In genomic region chr22:39144101-39144815, GRCh38 we compare ENCODE assay signal across 8 cellular contexts. TPM values are rescaled to one million over a fixed set of nuclear protein-coding genes. Genes with fewer than 3 reads are reported as not detected.
DNase-seq lines count a peak whose midpoint lies in the region; ATAC-seq and TF ChIP-seq lines count a peak whose summit lies in the region.

No MANE protein-coding gene starts in this region.

- intact Hi-C loops in activated T-helper 2 cell treated with anti-CD3 and anti-CD28 coated beads, Interferon-gamma antibody, Interleukin-2, Interleukin-4, amounts not matched to agents 10 μg/mL and 5 μg/mL and 100 μg/mL, durations not matched to agents 14 hours and 24 hours and 36 hours (cut with micrococcal nuclease), result no loop called here

- H3K27me3 Mint-ChIP-seq in activated T-helper 2 cell treated with anti-CD3 and anti-CD28 coated beads, Interferon-gamma antibody, Interleukin-2, Interleukin-4, amounts not matched to agents 10 μg/mL and 5 μg/mL and 100 μg/mL, durations not matched to agents 14 hours and 24 hours and 36 hours (ENCODE audit: low read depth), result no peaks in the 10 kb centered on the region

- peaks cover 48% of the 10 kb centered on the region for H3K79me2 ChIP-seq in MM.1S (ENCODE audit: low read length)

- H3F3A ChIP-seq in MM.1S (ENCODE audit: insufficient read depth, low read length), result peaks cover 30% of the 10 kb centered on the region

- H3K4me1 Mint-ChIP-seq in activated T-helper 2 cell treated with anti-CD3 and anti-CD28 coated beads, Interferon-gamma antibody, Interleukin-2, Interleukin-4, amounts not matched to agents 10 μg/mL and 5 μg/mL and 100 μg/mL, durations not matched to agents 14 hours and 24 hours and 36 hours (ENCODE audit: low read depth), result peaks cover 20% of the 10 kb centered on the region

- H3K36me3 ChIP-seq in MM.1S (replicated peaks; ENCODE audit: insufficient read depth, low read length), result no peaks in the 10 kb centered on the region

- peak overlapping the region; percentile 88 for H3K4me3 Mint-ChIP-seq in activated T-helper 2 cell treated with anti-CD3 and anti-CD28 coated beads, Interferon-gamma antibody, Interleukin-2, Interleukin-4, amounts not matched to agents 10 μg/mL and 5 μg/mL and 100 μg/mL, durations not matched to agents 14 hours and 24 hours and 36 hours (ENCODE audit: low read depth)

- DNase-seq in AG10803 (ENCODE audit: low read depth) (peak; percentile 50), MM.1S (peak; percentile 89), fibroblast of the conjunctiva (ENCODE audit: low read depth) (peak; percentile 10), pons (ENCODE audit: low spot score) (peak; percentile 25), NCI-H345 treated with DMSO at 0.1 percent for 48 hours (lab: John Stamatoyannopoulos, UW; ENCODE audit: unreplicated experiment) (no peak)
- peak; percentile 68 for DNase-seq in activated T-helper 2 cell treated with anti-CD3 and anti-CD28 coated beads, Interferon-gamma antibody, Interleukin-2, Interleukin-4, amounts not matched to agents 10 μg/mL and 5 μg/mL and 100 μg/mL, durations not matched to agents 14 hours and 24 hours and 36 hours (ENCODE audit: low spot score)

- TF ChIP-seq POLR2A in GM19099 (IDR thresholded peaks at IDR 0.05; ENCODE audit: extremely low read depth, insufficient read length, low read depth), result peak; percentile 59

- peaks cover 37% of the 10 kb centered on the region for H3K4me1 ChIP-seq in MM.1S (ENCODE audit: low read length)

- H2AFZ ChIP-seq in MM.1S (ENCODE audit: low read length), result peak overlapping the region; percentile 59

- H4K20me1 ChIP-seq in MM.1S (ENCODE audit: insufficient read depth, low read length), result no peaks in the 10 kb centered on the region

- no peak for ATAC-seq in HG03378 (IDR thresholded peaks at IDR 0.05; ENCODE audit: unreplicated experiment)

- H3K36me3 Mint-ChIP-seq in activated T-helper 2 cell treated with anti-CD3 and anti-CD28 coated beads, Interferon-gamma antibody, Interleukin-2, Interleukin-4, amounts not matched to agents 10 μg/mL and 5 μg/mL and 100 μg/mL, durations not matched to agents 14 hours and 24 hours and 36 hours (ENCODE audit: low read depth), result no peaks in the 10 kb centered on the region

- peak overlapping the region; percentile 66 for H3K27ac Mint-ChIP-seq in activated T-helper 2 cell treated with anti-CD3 and anti-CD28 coated beads, Interferon-gamma antibody, Interleukin-2, Interleukin-4, amounts not matched to agents 10 μg/mL and 5 μg/mL and 100 μg/mL, durations not matched to agents 14 hours and 24 hours and 36 hours

- H3K9ac ChIP-seq in MM.1S (ENCODE audit: low read length), result peak overlapping the region; percentile 85

- TF ChIP-seq CTCF in AG10803 (conservative IDR thresholded peaks at IDR 0.05; ENCODE audit: low read length) (no peak), MM.1S (IDR thresholded peaks at IDR 0.05; ENCODE audit: low read length) (no peak)

- peak overlapping the region; percentile 90 for H3K27ac ChIP-seq in MM.1S (ENCODE audit: low read length)

- peak overlapping the region; percentile 87 for H3K4me2 ChIP-seq in MM.1S (ENCODE audit: low read depth, low read length)

- H3K9me3 Mint-ChIP-seq in activated T-helper 2 cell treated with anti-CD3 and anti-CD28 coated beads, Interferon-gamma antibody, Interleukin-2, Interleukin-4, amounts not matched to agents 10 μg/mL and 5 μg/mL and 100 μg/mL, durations not matched to agents 14 hours and 24 hours and 36 hours, result no peaks in the 10 kb centered on the region

- no peaks in the 10 kb centered on the region for H3K9me3 ChIP-seq in MM.1S (replicated peaks; ENCODE audit: insufficient read depth, low read length)

- H3K4me3 ChIP-seq in AG10803 (ENCODE audit: low read length) (peak overlapping the region; percentile 96), MM.1S (ENCODE audit: low read length) (peak overlapping the region; percentile 97)

- H3K9me2 ChIP-seq in MM.1S (replicated peaks; ENCODE audit: insufficient read depth, low read length), result no peaks in the 10 kb centered on the region

- no peaks in the 10 kb centered on the region for H3K27me3 ChIP-seq in MM.1S (replicated peaks; ENCODE audit: insufficient read depth, low read length)

RNA-seq across cellular contexts. Expression of gene CBX7, which starts 8.2 kb away (rescaled TPM):
- 11.6 and 11.8 TPM in 2 replicates for total RNA-seq in activated T-helper 2 cell treated with anti-CD3 and anti-CD28 coated beads, Interferon-gamma antibody, Interleukin-2, Interleukin-4, amounts not matched to agents 10 μg/mL and 5 μg/mL and 100 μg/mL, durations not matched to agents 14 hours and 24 hours and 36 hours

RNA-seq across cellular contexts. Expression of gene APOBEC3H, which starts 47.2 kb away (rescaled TPM):
- 7.3 and 8.3 TPM in 2 replicates for total RNA-seq in activated T-helper 2 cell treated with anti-CD3 and anti-CD28 coated beads, Interferon-gamma antibody, Interleukin-2, Interleukin-4, amounts not matched to agents 10 μg/mL and 5 μg/mL and 100 μg/mL, durations not matched to agents 14 hours and 24 hours and 36 hours
